Comparison of ENCODE assay signal across 8 cellular contexts in genomic region chr19:11421607-11422098, GRCh38. TPM values are rescaled to one million over a fixed set of nuclear protein-coding genes. Genes with fewer than 3 reads are reported as not detected.
DNase-seq lines count a peak whose midpoint lies in the region; ATAC-seq and TF ChIP-seq lines count a peak whose summit lies in the region.

No MANE protein-coding gene starts in this region.

- H3K27me3 ChIP-seq in heart left ventricle = peaks cover 4 to 73% (median 53%) of the 10 kb centered on the region in 9 donors
- peaks cover 0 to 77% (median 59%) of the 10 kb centered on the region in 7 donors for H3K27me3 ChIP-seq in spleen (replicated peaks in 1 of 7)
- H3K27me3 ChIP-seq in sigmoid colon = peaks cover 43 to 77% (median 61%) of the 10 kb centered on the region in 3 donors

- H3K9me3 ChIP-seq in heart left ventricle (no peaks in the 10 kb centered on the region), spleen (no peaks in the 10 kb centered on the region), sigmoid colon (no peaks in the 10 kb centered on the region)

- no peak for TF ChIP-seq POLR2A in heart left ventricle (IDR thresholded peaks at IDR 0.05)
- no peak for TF ChIP-seq POLR2A in spleen (IDR thresholded peaks at IDR 0.05)
- no peak for TF ChIP-seq POLR2A in sigmoid colon (IDR thresholded peaks at IDR 0.05)

- H3K4me3 ChIP-seq in heart left ventricle (peak overlapping the region in 10 of 12 donors; percentile 22 to 59 (median 46)), spleen (peak overlapping the region in 7 of 8 donors; percentile 6 to 69 (median 36)), sigmoid colon (peak overlapping the region in 1 of 4 donors; percentile 42)

- WGBS in heart left ventricle, 4 donors = 8 to 17% (median 14%) methylated on average over 16 to 24 of the region's 24 CpGs
- WGBS in spleen, 5 donors = 9 to 14% (median 11%) methylated on average over 18 to 24 of the region's 24 CpGs
- 13% methylated on average over 24 of the region's 24 CpGs for WGBS in sigmoid colon, 2 donors

- intact Hi-C loops in heart left ventricle (cut with DNase I) = no loop called here
- intact Hi-C loops in spleen (cut with DNase I; ENCODE audit: low total_unique reads) = no loop called here
- intact Hi-C loops in sigmoid colon (cut with DNase I) = no loop called here

- TF ChIP-seq EP300 in sigmoid colon (IDR thresholded peaks at IDR 0.05) = no peak

- H3K4me1 ChIP-seq in heart left ventricle (peaks cover 4 to 48% (median 28%) of the 10 kb centered on the region in 12 donors), spleen (peaks cover 28 to 65% (median 57%) of the 10 kb centered on the region in 6 donors), sigmoid colon (peaks cover 0 to 41% (median 33%) of the 10 kb centered on the region in 4 donors)

- H3K36me3 ChIP-seq in heart left ventricle (no peaks in the 10 kb centered on the region), spleen (no peaks in the 10 kb centered on the region), sigmoid colon (no peaks in the 10 kb centered on the region)

- no peak for TF ChIP-seq CTCF in heart left ventricle (IDR thresholded peaks at IDR 0.05)
- no peak for TF ChIP-seq CTCF in spleen (IDR thresholded peaks at IDR 0.05 in 8 of 11, conservative IDR thresholded peaks at IDR 0.05 in 3 of 11)
- TF ChIP-seq CTCF in sigmoid colon (IDR thresholded peaks at IDR 0.05) = no peak

- ATAC-seq in GM18861 (IDR thresholded peaks at IDR 0.05; ENCODE audit: unreplicated experiment) (peak; percentile 33), HG03354 (IDR thresholded peaks at IDR 0.05; ENCODE audit: poor library complexity, severe bottlenecking, unreplicated experiment) (peak; percentile 54), heart left ventricle (peak; percentile 50 to 59 (median 56)), GM18519 (IDR thresholded peaks at IDR 0.05; ENCODE audit: low FRiP score, unreplicated experiment) (no peak)

- peak overlapping the region in 9 of 12 donors; percentile 56 to 84 (median 75) for H3K27ac ChIP-seq in heart left ventricle
- peak overlapping the region in 6 of 8 donors; percentile 67 to 86 (median 78) for H3K27ac ChIP-seq in spleen
- no peak overlapping the region for H3K27ac ChIP-seq in sigmoid colon

- DNase-seq in activated CD8-positive, alpha-beta memory T cell treated with anti-CD3 and anti-CD28 coated beads, Interleukin-2, amount 50 U/mL, for 48 hours = peak; percentile 83
- DNase-seq in heart left ventricle (peak in 4 of 5 donors; percentile 38 to 80 (median 58)), spleen (peak; percentile 85), epidermal melanocyte (ENCODE audit: insufficient read length, low spot score) (no peak), sigmoid colon (no peak)

RNA-seq across cellular contexts. Expression of gene RGL3, which starts 2.5 kb away (rescaled TPM):
- total RNA-seq in heart left ventricle (1 to 10 TPM; 2.1 to 5.0 (median 4.0) TPM), spleen (10 to 100 TPM; 17.9 to 57.7 (median 37.8) TPM), sigmoid colon (10 to 100 TPM in 1 of 4 donors, 1 to 10 TPM in 3; 1.1 to 15.5 (median 1.9) TPM)
- polyA plus RNA-seq in heart left ventricle (10 to 100 TPM in 1 of 2 donors, 1 to 10 TPM in 1; 2.2 to 11.3 TPM), spleen (10 to 100 TPM in 2 of 3 donors, 1 to 10 TPM in 1; 5.1 to 16.4 (median 11.2) TPM), sigmoid colon (1 to 10 TPM; 1.8 to 8.5 (median 4.2) TPM)

RNA-seq across cellular contexts. Expression of gene ODAD3, which starts 13.3 kb away (rescaled TPM):
- total RNA-seq in heart left ventricle = under 1 TPM in 7 of 9 donors, not detected in 2; 0.18 to 0.69 (median 0.31) TPM
- under 1 TPM; 0.37 to 0.84 TPM for polyA plus RNA-seq in heart left ventricle
- total RNA-seq in spleen = 1 to 10 TPM in 3 of 7 donors, under 1 TPM in 4; 0.23 to 2.3 (median 0.85) TPM
- 1 to 10 TPM in 2 of 3 donors, under 1 TPM in 1; 0.59 to 2.1 (median 1.7) TPM for polyA plus RNA-seq in spleen
- total RNA-seq in sigmoid colon = not detected
- 1 to 10 TPM in 1 of 3 donors, under 1 TPM in 1, not detected in 1; 0.29 to 1.4 TPM for polyA plus RNA-seq in sigmoid colon

RNA-seq across cellular contexts. Expression of gene PRKCSH, which starts 13.8 kb away (rescaled TPM):
- total RNA-seq in heart left ventricle = 100 to 1,000 TPM in 6 of 9 donors, 10 to 100 TPM in 3; 69.3 to 210 (median 120) TPM
- 100 to 1,000 TPM in 1 of 2 donors, 10 to 100 TPM in 1; 71.2 to 107 TPM for polyA plus RNA-seq in heart left ventricle
- total RNA-seq in spleen = 100 to 1,000 TPM; 114 to 258 (median 230) TPM
- 100 to 1,000 TPM in 1 of 3 donors, 10 to 100 TPM in 2; 80.3 to 105 (median 86.0) TPM for polyA plus RNA-seq in spleen
- total RNA-seq in sigmoid colon = 10 to 100 TPM; 57.6 to 98.0 (median 83.9) TPM
- polyA plus RNA-seq in sigmoid colon = 100 to 1,000 TPM in 1 of 3 donors, 10 to 100 TPM in 2; 65.0 to 187 (median 96.7) TPM

RNA-seq across cellular contexts. Expression of gene EPOR, which starts 37.5 kb away (rescaled TPM):
- 1 to 10 TPM; 4.6 to 7.8 (median 5.7) TPM for total RNA-seq in heart left ventricle
- 1 to 10 TPM; 6.1 TPM for polyA plus RNA-seq in heart left ventricle
- 10 to 100 TPM; 15.0 to 24.0 (median 19.9) TPM for total RNA-seq in spleen
- 1 to 10 TPM; 4.5 to 8.2 (median 5.6) TPM for polyA plus RNA-seq in spleen
- 1 to 10 TPM in 3 of 4 donors, under 1 TPM in 1; 0.83 to 4.9 (median 2.4) TPM for total RNA-seq in sigmoid colon
- polyA plus RNA-seq in sigmoid colon = 1 to 10 TPM in 1 of 3 donors, under 1 TPM in 1, not detected in 1; 0.46 to 3.3 TPM

RNA-seq across cellular contexts. Expression of gene SWSAP1, which starts 47.2 kb away (rescaled TPM):
- total RNA-seq in heart left ventricle (1 to 10 TPM in 7 of 9 donors, under 1 TPM in 2; 0.67 to 1.9 (median 1.5) TPM), spleen (1 to 10 TPM; 2.7 to 6.0 (median 4.0) TPM), sigmoid colon (1 to 10 TPM in 2 of 4 donors, under 1 TPM in 2; 0.71 to 1.8 (median 0.96) TPM)
- polyA plus RNA-seq in heart left ventricle (1 to 10 TPM; 1.9 to 2.1 TPM), spleen (1 to 10 TPM; 7.0 to 9.3 (median 8.3) TPM), sigmoid colon (1 to 10 TPM; 3.0 to 4.3 (median 3.9) TPM)

Comparison
In these comparisons a context has a peak if more than half of its experiments do, and no peak if none do; other contexts are left out.
1. DNase-seq: peak in activated CD8-positive, alpha-beta memory T cell treated with anti-CD3 and anti-CD28 coated beads, Interleukin-2, amount 50 U/mL, for 48 hours (single experiment), heart left ventricle (4 of 5) and spleen (single experiment); none in epidermal melanocyte (single experiment) and sigmoid colon (single experiment).
2. H3K27ac ChIP-seq: peak in heart left ventricle (9 of 12) and spleen (6 of 8); none in sigmoid colon (0 of 4).